8 cellular contexts compared by ENCODE assay signal in the genomic region with DNA sequence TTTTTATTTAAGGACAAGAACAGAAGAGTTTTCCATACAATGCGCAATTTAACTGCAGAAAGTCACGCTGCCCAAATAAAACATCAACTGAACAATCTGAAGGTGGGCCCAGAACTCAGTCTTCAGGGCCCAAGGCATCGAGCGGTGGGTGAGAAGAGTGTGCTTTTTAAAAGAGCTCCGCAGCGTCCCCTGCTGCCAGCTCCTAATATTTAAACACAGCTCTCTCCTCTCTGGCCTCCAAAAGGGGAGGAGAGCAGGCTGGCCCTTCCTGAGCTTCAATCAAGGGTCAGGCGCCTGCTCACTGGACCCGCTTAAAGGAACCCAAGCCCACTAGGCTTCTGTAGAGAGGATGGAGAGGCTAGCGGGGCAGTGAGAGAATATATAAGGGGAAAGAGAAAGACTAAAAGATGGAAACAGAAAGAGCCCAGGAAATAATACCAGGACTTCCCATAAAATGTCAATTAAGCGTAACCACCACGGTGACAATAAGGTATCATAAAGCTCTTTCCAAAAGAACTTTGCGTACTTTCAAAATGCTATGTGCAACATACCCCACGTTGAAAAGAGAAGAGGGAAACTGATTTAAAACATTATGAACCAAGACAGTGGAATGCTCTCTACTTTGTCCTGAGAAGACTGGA. TPM values are rescaled to one million over a fixed set of nuclear protein-coding genes. Genes with fewer than 3 reads are reported as not detected.
A peak's percentile ranks its signal among the peaks of the same experiment; 100 is the strongest.
DNase-seq lines count a peak whose midpoint lies in the region; ATAC-seq lines count a peak whose summit lies in the region.

No MANE protein-coding gene starts in this region.

- DNase-seq in EL (peak; percentile 78), M059J (ENCODE audit: low read depth) (peak; percentile 75), T follicular helper cell (ENCODE audit: low read depth) (peak; percentile 70), left cardiac atrium (peak; percentile 90), putamen (ENCODE audit: low spot score) (peak; percentile 93)

- ATAC-seq in GM21825 (IDR thresholded peaks at IDR 0.05; ENCODE audit: unreplicated experiment) (peak; percentile 36), left cardiac atrium (peak; percentile 58 to 66), GM21528 (IDR thresholded peaks at IDR 0.05; ENCODE audit: low FRiP score, unreplicated experiment) (no peak)

- H3K27ac ChIP-seq in angular gyrus (ENCODE audit: low read depth, low read length): peak overlapping the region; percentile 87

- intact Hi-C loops in left cardiac atrium (cut with DNase I): loop anchor here (2.0 to 10.0 kb wide), 4 partner anchors 39 to 327 kb away; a partner anchor contains a TSS

RNA-seq across cellular contexts. Expression of a gene that starts 2.8 kb away (rescaled TPM):
- total RNA-seq in M059J (2014; rRNA removed; shearing (Covaris generic)): 7.7 and 16.7 TPM in 2 replicates
- 10 to 100 TPM; 23.3 to 31.4 TPM for total RNA-seq in left cardiac atrium

RNA-seq across cellular contexts. Expression of a gene that starts 50.3 kb away (rescaled TPM):
- total RNA-seq in M059J (2014; rRNA removed; shearing (Covaris generic)): 21.1 and 28.9 TPM in 2 replicates
- total RNA-seq in left cardiac atrium: 10 to 100 TPM; 11.5 to 12.8 TPM
